8 cellular contexts compared by ENCODE assay signal in genomic region chr13:19587635-19588300, GRCh38. TPM values are rescaled to one million over a fixed set of nuclear protein-coding genes. Genes with fewer than 3 reads are reported as not detected.
DNase-seq lines count a peak whose midpoint lies in the region; ATAC-seq and TF ChIP-seq lines count a peak whose summit lies in the region.

No MANE protein-coding gene starts in this region.

- H3K9me3 Mint-ChIP-seq in Calu3 (ENCODE audit: low read depth, unreplicated experiment) = no peaks in the 10 kb centered on the region
- H3K9me3 Mint-ChIP-seq in activated naive CD8-positive, alpha-beta T cell (ENCODE audit: low read depth) = peaks cover 12% of the 10 kb centered on the region

- no peak overlapping the region for H3K27ac Mint-ChIP-seq in Calu3 (ENCODE audit: unreplicated experiment)
- peak overlapping the region; percentile 96 for H3K27ac Mint-ChIP-seq in activated naive CD8-positive, alpha-beta T cell

- no peaks in the 10 kb centered on the region for H3K9me3 ChIP-seq in MG63

- peaks cover 13% of the 10 kb centered on the region for H3K27me3 Mint-ChIP-seq in Calu3 (ENCODE audit: unreplicated experiment)
- no peaks in the 10 kb centered on the region for H3K27me3 Mint-ChIP-seq in activated naive CD8-positive, alpha-beta T cell

- ATAC-seq in GM18861 (IDR thresholded peaks at IDR 0.05; ENCODE audit: unreplicated experiment) (peak; percentile 79), HG02973 (IDR thresholded peaks at IDR 0.05; ENCODE audit: unreplicated experiment) (peak; percentile 66)

- peak; percentile 44 for DNase-seq in Calu3
- peak; percentile 64 to 75 for DNase-seq in NCI-H524 (lab: John Stamatoyannopoulos, UW)
- DNase-seq in iPS DF 19.7 (ENCODE audit: low read depth, low spot score) = peak; percentile 9
- no peak for DNase-seq in cerebellum (ENCODE audit: low spot score)
- DNase-seq in MG63 = no peak

- H3K36me3 Mint-ChIP-seq in Calu3 (ENCODE audit: insufficient read depth, unreplicated experiment) = no peaks in the 10 kb centered on the region
- H3K36me3 Mint-ChIP-seq in activated naive CD8-positive, alpha-beta T cell = peaks cover 5% of the 10 kb centered on the region

- no TSS peak for BruUV-seq in Calu3 (replicated peaks; lab: Mats Ljungman, UMichigan)

- H3K4me3 ChIP-seq in MG63 = no peak overlapping the region

- peak; percentile 60 for TF ChIP-seq CTCF in Calu3 (IDR thresholded peaks at IDR 0.05; ENCODE audit: unreplicated experiment)

- H3K4me3 Mint-ChIP-seq in Calu3 (ENCODE audit: low read depth, unreplicated experiment) = no peak overlapping the region
- H3K4me3 Mint-ChIP-seq in activated naive CD8-positive, alpha-beta T cell = peak overlapping the region; percentile 87

- peaks cover 2% of the 10 kb centered on the region; the same call in 1 of the 2 replicates for H3K27me3 ChIP-seq in MG63

- CTCF ChIA-PET in Calu3 (lab: Charles Lee) = interaction anchor here (1.0 to 1.2 kb wide), 2 partner anchors 12 to 31 kb away, joined by 3 to 5 read pairs; no protein-coding TSS in a partner anchor

- H3K36me3 ChIP-seq in MG63 = no peaks in the 10 kb centered on the region

- no peaks in the 10 kb centered on the region for H3K4me1 Mint-ChIP-seq in Calu3 (ENCODE audit: low read depth, unreplicated experiment)
- peaks cover 23% of the 10 kb centered on the region for H3K4me1 Mint-ChIP-seq in activated naive CD8-positive, alpha-beta T cell (ENCODE audit: low read depth)

- intact Hi-C loops in Calu3 (cut with micrococcal nuclease; ENCODE audit: unreplicated experiment) = loop anchor here (2.0 kb wide), 1 partner anchor 301 kb away; no protein-coding TSS in a partner anchor

RNA-seq across cellular contexts. Expression of gene TPTE2, which starts 26.4 kb away (rescaled TPM):
- total RNA-seq in Calu3 (2022) = not detected in 2 replicates
- total RNA-seq in cerebellum = not detected
- not detected in 2 replicates for total RNA-seq in MG63 (2014; rRNA removed; shearing (Covaris generic); ENCODE audit: low replicate concordance)

RNA-seq across cellular contexts. Expression of gene MPHOSPH8, which starts 45.7 kb away (rescaled TPM):
- 17.5 and 17.8 TPM in 2 replicates for total RNA-seq in Calu3 (2022)
- 26.4 TPM for total RNA-seq in cerebellum
- total RNA-seq in MG63 (2014; rRNA removed; shearing (Covaris generic); ENCODE audit: low replicate concordance) = 6.3 and 6.7 TPM in 2 replicates

Comparison
In these comparisons a context has a peak if more than half of its experiments do, and no peak if none do; other contexts are left out.
1. DNase-seq: peak in Calu3 (single experiment), NCI-H524 (2 of 2) and iPS DF 19.7 (single experiment); none in cerebellum (single experiment) and MG63 (single experiment).